ENCODE assay signal across 9 cellular contexts in genomic region chr1:84164156-84164555, GRCh38. TPM values are rescaled to one million over a fixed set of nuclear protein-coding genes. Genes with fewer than 3 reads are reported as not detected.
A peak's percentile ranks its signal among the peaks of the same experiment; 100 is the strongest.
DNase-seq lines count a peak whose midpoint lies in the region; ATAC-seq and TF ChIP-seq lines count a peak whose summit lies in the region.
"Had no signal": no experiment of that assay in that cellular context is flagged by ENCODE, and none has a peak within 500 bp of the region (broad histone marks: within the 10 kb centered on the region; RNA-seq: fewer than 3 reads in every experiment).

No MANE protein-coding gene starts in this region.

- peak overlapping the region; percentile 55 for H2AFZ ChIP-seq in ACC112 (ENCODE audit: low read length, unreplicated experiment)

- intact Hi-C loops in esophagus muscularis mucosa (cut with DNase I) (no loop called here), prostate gland (cut with DNase I) (no loop called here)

- peaks cover 4% of the 10 kb centered on the region; the same call in 1 of the 2 replicates for H3K36me3 Mint-ChIP-seq in HFFc6 (ENCODE audit: low read depth)

- no peaks in the 10 kb centered on the region for H3K27me3 Mint-ChIP-seq in HFFc6 (ENCODE audit: insufficient read depth)

- H3K9ac ChIP-seq in endocrine pancreas (ENCODE audit: control insufficient read depth, insufficient read depth, low read length): peak overlapping the region; percentile 61

- no peaks in the 10 kb centered on the region for H3K27me3 ChIP-seq in ACC112 (ENCODE audit: insufficient read depth, low read length)
- no peaks in the 10 kb centered on the region for H3K27me3 ChIP-seq in endocrine pancreas (ENCODE audit: control insufficient read depth, insufficient read depth, low read length)
- H3K27me3 ChIP-seq in esophagus muscularis mucosa: no peaks in the 10 kb centered on the region
- H3K27me3 ChIP-seq in prostate gland (replicated peaks; ENCODE audit: insufficient read depth): no peaks in the 10 kb centered on the region
- H3K27me3 ChIP-seq: gastrocnemius medialis had no signal

- 66% methylated on average over 5 of the region's 5 CpGs for WGBS in esophagus muscularis mucosa
- 79% methylated on average over 5 of the region's 5 CpGs for WGBS in prostate gland

- H3K4me3 ChIP-seq in ACC112 (ENCODE audit: low read depth, low read length) (peak overlapping the region; percentile 52), endocrine pancreas (ENCODE audit: control insufficient read depth, insufficient read depth, low read length) (peak overlapping the region; percentile 99), esophagus muscularis mucosa (peak overlapping the region in 2 of 4 donors; percentile 2 to 13), prostate gland (no peak overlapping the region)

- TF ChIP-seq POLR2A in esophagus muscularis mucosa (IDR thresholded peaks at IDR 0.05; ENCODE audit: low read depth) (no peak), prostate gland (IDR thresholded peaks at IDR 0.05) (no peak)

- H3K27ac ChIP-seq in ACC112 (ENCODE audit: low read depth, low read length): no peak overlapping the region
- H3K27ac ChIP-seq in esophagus muscularis mucosa (replicated peaks in 1 of 4): no peak overlapping the region
- H3K27ac ChIP-seq in prostate gland: no peak overlapping the region
- H3K27ac ChIP-seq: gastrocnemius medialis had no signal

- peak overlapping the region; percentile 53; the same call in 1 of the 2 replicates for H3K27ac Mint-ChIP-seq in HFFc6

- H3K4me1 ChIP-seq in ACC112 (ENCODE audit: control insufficient read depth, insufficient read depth, low read length, unreplicated experiment): peaks cover 11% of the 10 kb centered on the region
- H3K4me1 ChIP-seq in endocrine pancreas (ENCODE audit: control insufficient read depth, insufficient read depth, low read length): peaks cover 29% of the 10 kb centered on the region
- H3K4me1 ChIP-seq in esophagus muscularis mucosa: peaks cover 0 to 7% (median under 1%) of the 10 kb centered on the region in 4 donors
- no peaks in the 10 kb centered on the region for H3K4me1 ChIP-seq in prostate gland (replicated peaks)

- peaks cover 6% of the 10 kb centered on the region for H3K79me2 ChIP-seq in ACC112 (ENCODE audit: control insufficient read depth, insufficient read depth, low read length, unreplicated experiment)

- TF ChIP-seq CTCF in HFFc6 (IDR thresholded peaks at IDR 0.05): no peak
- no peak for TF ChIP-seq CTCF in esophagus muscularis mucosa (IDR thresholded peaks at IDR 0.05)
- no peak for TF ChIP-seq CTCF in prostate gland (IDR thresholded peaks at IDR 0.05)

- DNase-seq in HFFc6 (no peak), SHP77 treated with DMSO at 0.1 percent for 48 hours (lab: John Stamatoyannopoulos, UW) (peak; percentile 27), epidermal melanocyte (ENCODE audit: insufficient read length, low spot score) (no peak), esophagus muscularis mucosa (ENCODE audit: extremely low spot score) (no peak), prostate gland (ENCODE audit: low spot score) (no peak)
- DNase-seq: gastrocnemius medialis had no signal

- peak overlapping the region; percentile 79 for H3K4me3 Mint-ChIP-seq in HFFc6

- no peak for TF ChIP-seq EP300 in esophagus muscularis mucosa (IDR thresholded peaks at IDR 0.05)

- no peaks in the 10 kb centered on the region for H3K36me3 ChIP-seq in ACC112 (ENCODE audit: insufficient read depth, low read length)
- no peaks in the 10 kb centered on the region for H3K36me3 ChIP-seq in endocrine pancreas (ENCODE audit: control insufficient read depth, insufficient read depth, low read length)
- H3K36me3 ChIP-seq in esophagus muscularis mucosa: no peaks in the 10 kb centered on the region
- no peaks in the 10 kb centered on the region for H3K36me3 ChIP-seq in prostate gland
- H3K36me3 ChIP-seq: gastrocnemius medialis had no signal

- H3K9me3 ChIP-seq in endocrine pancreas (ENCODE audit: control insufficient read depth, low read length) (no peaks in the 10 kb centered on the region), esophagus muscularis mucosa (no peaks in the 10 kb centered on the region), prostate gland (no peaks in the 10 kb centered on the region)
- H3K9me3 ChIP-seq: gastrocnemius medialis had no signal

- H3K4me1 Mint-ChIP-seq in HFFc6 (ENCODE audit: low read depth): peaks cover 42% of the 10 kb centered on the region

- no peaks in the 10 kb centered on the region for H3K9me3 Mint-ChIP-seq in HFFc6

- ATAC-seq in HG02610 (IDR thresholded peaks at IDR 0.05; ENCODE audit: unreplicated experiment): no peak
- ATAC-seq: gastrocnemius medialis had no signal

RNA-seq across cellular contexts. Expression of gene PRKACB, which starts 20.1 kb away (rescaled TPM):
- total RNA-seq in HFFc6 (2021; fragmentation: NEBNext Ultra II Directional; extraction: Animal tissue kit (Norgen Biotek cat#: 25700)): 10 to 100 TPM; 29.8 to 41.0 (median 36.7) TPM
- total RNA-seq in esophagus muscularis mucosa (10 to 100 TPM; 44.4 to 59.4 (median 52.3) TPM), prostate gland (10 to 100 TPM; 24.7 to 29.3 TPM)

Comparison
In these comparisons a context has a peak if more than half of its experiments do, and no peak if none do; other contexts are left out.
1. H3K4me3 ChIP-seq: peak in ACC112 (single experiment) and endocrine pancreas (single experiment); none in prostate gland (0 of 2).